8 cellular contexts compared by ENCODE assay signal in the genomic region with DNA sequence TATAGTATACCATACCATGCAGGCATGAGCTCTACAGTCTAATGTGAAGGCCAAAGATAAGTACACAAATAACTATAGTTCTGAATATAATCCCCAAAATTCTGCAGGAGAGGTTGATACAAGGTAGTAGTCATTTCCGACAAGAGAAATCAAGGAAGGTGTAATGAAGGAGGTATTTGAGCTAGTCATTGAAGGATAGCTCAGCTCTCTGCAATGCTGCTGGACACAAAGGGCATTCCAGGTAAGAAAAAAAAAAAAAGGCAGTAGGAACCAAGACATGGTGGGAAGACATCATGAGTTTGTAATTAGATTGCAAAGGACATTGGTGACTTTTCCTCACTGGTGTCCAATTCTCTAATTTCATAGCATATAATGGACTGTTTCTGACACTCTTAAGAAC.
"Had no signal": no experiment of that assay in that cellular context is flagged by ENCODE, and none has a peak within 500 bp of the region (broad histone marks: within the 10 kb centered on the region; RNA-seq: fewer than 3 reads in every experiment).

No MANE protein-coding gene starts in this region.

- H3K4me1 Mint-ChIP-seq: GM23338, H9 had no signal

- H3K4me2 ChIP-seq: GM23338 had no signal

- FAIRE-seq: H1, H54, HTR-8/SVneo, K562 had no signal

- H3K9me3 Mint-ChIP-seq: GM23338 had no signal

- H3K27ac Mint-ChIP-seq: GM23338 had no signal

- H3K4me3 ChIP-seq: GM23338, K562 had no signal

- ATAC-seq: GM23338, K562 had no signal

- H2AFZ ChIP-seq: GM23338 had no signal

- H3K4me3 Mint-ChIP-seq: GM23338, H9 had no signal

- DNase-seq: H9, HCEC 1CT, IMR-90 had no signal
